Comparison of ENCODE assay signal across 9 cellular contexts in genomic region chr20:38460040-38460623, GRCh38. TPM values are rescaled to one million over a fixed set of nuclear protein-coding genes. Genes with fewer than 3 reads are reported as not detected.
DNase-seq lines count a peak whose midpoint lies in the region; ATAC-seq and TF ChIP-seq lines count a peak whose summit lies in the region.
"Had no signal": no experiment of that assay in that cellular context is flagged by ENCODE, and none has a peak within 500 bp of the region (broad histone marks: within the 10 kb centered on the region; RNA-seq: fewer than 3 reads in every experiment).

No MANE protein-coding gene starts in this region.

- H3K27me3 Mint-ChIP-seq in activated CD4-positive, alpha-beta T cell treated with anti-CD3 and anti-CD28 coated beads for 36 hours: no peaks in the 10 kb centered on the region

- intact Hi-C loops in mucosa of descending colon (cut with DNase I, micrococcal nuclease): no loop called here
- intact Hi-C loops in activated CD4-positive, alpha-beta T cell treated with anti-CD3 and anti-CD28 coated beads for 36 hours (cut with DNase I, micrococcal nuclease): no loop called here

- in situ Hi-C loops in G401 (cut with HindIII; ENCODE audit: low sequenced_read_pairs): no loop called here

- no peaks in the 10 kb centered on the region for H3K36me3 Mint-ChIP-seq in activated CD4-positive, alpha-beta T cell treated with anti-CD3 and anti-CD28 coated beads for 36 hours (ENCODE audit: low read depth)

- TF ChIP-seq CTCF in mucosa of descending colon (IDR thresholded peaks at IDR 0.05): no peak

- H3K27ac Mint-ChIP-seq in activated CD4-positive, alpha-beta T cell treated with anti-CD3 and anti-CD28 coated beads for 36 hours: no peak overlapping the region

- no peak overlapping the region for H3K4me3 ChIP-seq in mucosa of descending colon

- no peak overlapping the region for H3K4me3 Mint-ChIP-seq in activated CD4-positive, alpha-beta T cell treated with anti-CD3 and anti-CD28 coated beads for 36 hours

- peak; percentile 46 for DNase-seq in G401 (ENCODE audit: low spot score)
- peak; percentile 19 for DNase-seq in NCI-H2107 treated with DMSO at 0.1 percent for 48 hours (lab: John Stamatoyannopoulos, UW; ENCODE audit: unreplicated experiment)
- peak; percentile 68 for DNase-seq in brain pericyte (ENCODE audit: low read depth, low spot score)
- DNase-seq in mucosa of descending colon: peak in 1 of 3 donors; percentile 59
- DNase-seq in activated CD4-positive, alpha-beta T cell treated with anti-CD3 and anti-CD28 coated beads for 36 hours: no peak
- DNase-seq in activated CD4-positive, CD25-positive, alpha-beta regulatory T cell treated with anti-CD3 and anti-CD28 coated beads, Interleukin-2, amount 50 U/mL, for 72 hours: no peak
- DNase-seq in T-helper 1 cell: no peak

- no peaks in the 10 kb centered on the region for H3K4me1 Mint-ChIP-seq in activated CD4-positive, alpha-beta T cell treated with anti-CD3 and anti-CD28 coated beads for 36 hours

- ATAC-seq in mucosa of descending colon (peak; percentile 99), HG03280 (IDR thresholded peaks at IDR 0.05; ENCODE audit: unreplicated experiment) (no peak)
- no peak for ATAC-seq in activated CD4-positive, alpha-beta T cell treated with anti-CD3 and anti-CD28 coated beads for 36 hours

- no peaks in the 10 kb centered on the region for H3K9me3 Mint-ChIP-seq in activated CD4-positive, alpha-beta T cell treated with anti-CD3 and anti-CD28 coated beads for 36 hours (ENCODE audit: low read depth)

- POLR2A ChIA-PET in activated CD4-positive, alpha-beta T cell treated with anti-CD3 and anti-CD28 coated beads for 36 hours (lab: Charles Lee): interaction anchor here (0.7 kb wide), 1 partner anchor 1191 kb away, joined by 4 read pairs; no protein-coding TSS in a partner anchor

- CTCF ChIA-PET in activated CD4-positive, alpha-beta T cell treated with anti-CD3 and anti-CD28 coated beads for 36 hours (lab: Charles Lee): no interaction called here

- no peaks in the 10 kb centered on the region for H3K9me3 ChIP-seq in mucosa of descending colon
- H3K9me3 ChIP-seq: neutrophil had no signal

- H3K36me3 ChIP-seq in mucosa of descending colon (ENCODE audit: low read depth): no peaks in the 10 kb centered on the region
- H3K36me3 ChIP-seq: neutrophil had no signal

- H3K4me1 ChIP-seq in mucosa of descending colon (ENCODE audit: low read depth): no peaks in the 10 kb centered on the region

RNA-seq across cellular contexts. Expression of gene RALGAPB, which starts 12.5 kb away (rescaled TPM):
- 4.9 and 8.7 TPM in 2 replicates for total RNA-seq in G401 (2014; rRNA removed; shearing (Covaris generic))
- 10 to 100 TPM; 37.7 to 44.1 (median 43.0) TPM for total RNA-seq in mucosa of descending colon
- 10 to 100 TPM; 23.5 to 27.1 TPM for total RNA-seq in activated CD4-positive, alpha-beta T cell treated with anti-CD3 and anti-CD28 coated beads for 36 hours

RNA-seq across cellular contexts. Expression of gene SNHG17, which starts 25.0 kb away (rescaled TPM):
- total RNA-seq in G401 (2014; rRNA removed; shearing (Covaris generic)): 64.7 and 97.1 TPM in 2 replicates
- 10 to 100 TPM; 25.9 to 28.7 (median 26.3) TPM for total RNA-seq in mucosa of descending colon
- 10 to 100 TPM; 70.7 to 72.4 TPM for total RNA-seq in activated CD4-positive, alpha-beta T cell treated with anti-CD3 and anti-CD28 coated beads for 36 hours

Comparison
In these comparisons a context has a peak if more than half of its experiments do, and no peak if none do; other contexts are left out.
1. DNase-seq: peak in G401 (single experiment), NCI-H2107 treated with DMSO at 0.1 percent for 48 hours (single experiment) and brain pericyte (single experiment); none in activated CD4-positive, alpha-beta T cell treated with anti-CD3 and anti-CD28 coated beads for 36 hours (single experiment), activated CD4-positive, CD25-positive, alpha-beta regulatory T cell treated with anti-CD3 and anti-CD28 coated beads, Interleukin-2, amount 50 U/mL, for 72 hours (single experiment) and T-helper 1 cell (0 of 5).